Comparison of ENCODE assay signal across 8 cellular contexts in genomic region chr19:13208131-13208963, GRCh38. TPM values are rescaled to one million over a fixed set of nuclear protein-coding genes. Genes with fewer than 3 reads are reported as not detected.
A peak's percentile ranks its signal among the peaks of the same experiment; 100 is the strongest.
DNase-seq lines count a peak whose midpoint lies in the region; ATAC-seq and TF ChIP-seq lines count a peak whose summit lies in the region.

No MANE protein-coding gene starts in this region.

- no peaks in the 10 kb centered on the region for H3K9me3 ChIP-seq in esophagus muscularis mucosa
- no peaks in the 10 kb centered on the region for H3K9me3 ChIP-seq in osteoblast (ENCODE audit: low read depth, low read length)

- no peaks in the 10 kb centered on the region for H3K36me3 Mint-ChIP-seq in type B pancreatic cell

- peaks cover 0 to 21% (median 18%) of the 10 kb centered on the region in 4 donors for H3K4me1 ChIP-seq in esophagus muscularis mucosa
- H3K4me1 ChIP-seq in osteoblast (ENCODE audit: insufficient read depth, low read length): no peaks in the 10 kb centered on the region

- H3K4me3 Mint-ChIP-seq in type B pancreatic cell: peak overlapping the region; percentile 65

- no peak for TF ChIP-seq POLR2A in esophagus muscularis mucosa (IDR thresholded peaks at IDR 0.05; ENCODE audit: low read depth)

- peak overlapping the region; percentile 58 for H3K4me2 ChIP-seq in osteoblast (ENCODE audit: insufficient read depth, low read length)

- H3K27ac Mint-ChIP-seq in type B pancreatic cell: peak overlapping the region; percentile 66

- H4K20me1 ChIP-seq in osteoblast (ENCODE audit: insufficient read depth, low read length): no peaks in the 10 kb centered on the region

- no peak overlapping the region for H2AFZ ChIP-seq in osteoblast (ENCODE audit: low read length)

- H3K27me3 ChIP-seq in esophagus muscularis mucosa (no peaks in the 10 kb centered on the region), osteoblast (ENCODE audit: insufficient read depth, low read length) (no peaks in the 10 kb centered on the region)

- intact Hi-C loops in esophagus muscularis mucosa (cut with DNase I): loop anchor here (5.0 kb wide), 1 partner anchor 54 kb away; no protein-coding TSS in a partner anchor

- DNase-seq in A172 (ENCODE audit: low spot score): peak; percentile 45
- DNase-seq in KG1 (lab: John Stamatoyannopoulos, UW): peak; percentile 51
- peak; percentile 32 to 39 for DNase-seq in activated CD8-positive, alpha-beta memory T cell treated with anti-CD3 and anti-CD28 coated beads for 4 hours (ENCODE audit: low read depth in 2 of 2)
- no peak for DNase-seq in esophagus muscularis mucosa (ENCODE audit: extremely low spot score)
- peak; percentile 100 for DNase-seq in osteoblast (ENCODE audit: insufficient read length, low spot score, missing footprints)
- no peak for DNase-seq in type B pancreatic cell (ENCODE audit: extremely low spot score, unreplicated experiment)

- peak overlapping the region; percentile 49 to 64 (median 57) for H3K4me3 ChIP-seq in esophagus muscularis mucosa
- peak overlapping the region; percentile 65 for H3K4me3 ChIP-seq in osteoblast (ENCODE audit: insufficient read depth, low read length)

- ATAC-seq in GM19324 (IDR thresholded peaks at IDR 0.05; ENCODE audit: low FRiP score, unreplicated experiment): peak; percentile 63
- ATAC-seq in HG02588 (IDR thresholded peaks at IDR 0.05; ENCODE audit: unreplicated experiment): no peak

- no peaks in the 10 kb centered on the region for H3K36me3 ChIP-seq in esophagus muscularis mucosa
- no peaks in the 10 kb centered on the region for H3K36me3 ChIP-seq in osteoblast (ENCODE audit: insufficient read depth, low read length)

- H3K27ac ChIP-seq in esophagus muscularis mucosa (replicated peaks in 1 of 4) (peak overlapping the region; percentile 44 to 70 (median 58)), osteoblast (ENCODE audit: low read depth, low read length) (no peak overlapping the region)

- no peaks in the 10 kb centered on the region for H3K27me3 Mint-ChIP-seq in type B pancreatic cell

- peaks cover 15% of the 10 kb centered on the region for H3K4me1 Mint-ChIP-seq in type B pancreatic cell (ENCODE audit: unreplicated experiment)

- TF ChIP-seq CTCF in esophagus muscularis mucosa (IDR thresholded peaks at IDR 0.05): no peak
- no peak for TF ChIP-seq CTCF in osteoblast (IDR thresholded peaks at IDR 0.05; ENCODE audit: extremely low read depth, low read depth, low read length)
- no peak for TF ChIP-seq CTCF in type B pancreatic cell (conservative IDR thresholded peaks at IDR 0.05)

- no peaks in the 10 kb centered on the region for H3K9me3 Mint-ChIP-seq in type B pancreatic cell

- WGBS in esophagus muscularis mucosa: 10% methylated on average over 15 of the region's 49 CpGs

- TF ChIP-seq EP300 in esophagus muscularis mucosa (IDR thresholded peaks at IDR 0.05): no peak

- no peaks in the 10 kb centered on the region for H3K79me2 ChIP-seq in osteoblast (ENCODE audit: insufficient read depth, low read length)

RNA-seq across cellular contexts. Expression of gene IER2, which starts 58.1 kb away (rescaled TPM):
- 37.3 and 61.1 TPM in 2 replicates for total RNA-seq in A172 (2014; rRNA removed; shearing (Covaris generic))
- total RNA-seq in esophagus muscularis mucosa: 100 to 1,000 TPM in 1 of 4 donors, 10 to 100 TPM in 3; 29.1 to 144 (median 62.3) TPM
- total RNA-seq in osteoblast: 14.8 and 15.9 TPM in 2 replicates
- total RNA-seq in type B pancreatic cell (ENCODE audit: low replicate concordance): 103 and 322 TPM in 2 replicates

RNA-seq across cellular contexts. Expression of gene STX10, which starts 58.2 kb away (rescaled TPM):
- 129 and 147 TPM in 2 replicates for total RNA-seq in A172 (2014; rRNA removed; shearing (Covaris generic))
- total RNA-seq in esophagus muscularis mucosa (10 to 100 TPM; 50.2 to 62.6 (median 56.6) TPM), osteoblast (78.4 and 81.1 TPM in 2 replicates), type B pancreatic cell (ENCODE audit: low replicate concordance) (45.2 and 46.8 TPM in 2 replicates)

Comparison
In these comparisons a context has a peak if more than half of its experiments do, and no peak if none do; other contexts are left out.
1. DNase-seq: peak in A172 (single experiment), KG1 (single experiment), activated CD8-positive, alpha-beta memory T cell treated with anti-CD3 and anti-CD28 coated beads for 4 hours (2 of 2) and osteoblast (single experiment); none in esophagus muscularis mucosa (single experiment) and type B pancreatic cell (single experiment).